1 cellular context compared by ENCODE assay signal in the genomic region with DNA sequence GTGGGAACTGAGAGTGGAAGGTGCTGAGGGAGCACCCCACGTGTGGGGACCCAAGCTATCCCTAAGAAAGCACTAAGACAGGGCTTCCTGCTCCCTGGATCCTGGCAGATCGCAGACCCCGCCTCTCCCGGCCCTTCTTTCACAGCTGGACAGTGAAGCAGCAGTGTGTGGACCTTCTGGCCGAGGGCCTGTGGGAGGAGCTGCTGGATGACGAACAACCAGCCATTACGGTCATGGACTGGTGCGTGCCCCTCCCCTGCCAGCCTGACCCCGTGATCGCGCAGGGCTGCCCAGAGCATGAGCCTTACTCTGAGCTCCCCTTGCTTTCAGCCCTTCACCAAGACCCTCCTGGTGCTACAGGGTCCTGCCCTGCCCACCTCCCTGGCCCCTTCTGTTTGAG.
TF ChIP-seq lines count a peak whose summit lies in the region.

No MANE protein-coding gene starts in this region.

TF ChIP-seq in H1, 55 proteins besides CTCF, POLR2A, EP300 and RAD21 (continued from another document):
- TF ChIP-seq KDM1A (IDR thresholded peaks at IDR 0.05; ENCODE audit: borderline replicate concordance, low read length) (no peak), TBP (IDR thresholded peaks at IDR 0.05; ENCODE audit: low read depth, low read length) (no peak), CEBPB (IDR thresholded peaks at IDR 0.05; ENCODE audit: low read depth, low read length) (no peak), RNF2 (IDR thresholded peaks at IDR 0.05; ENCODE audit: borderline replicate concordance, low read depth, low read length, missing control alignments, poor library complexity, severe bottlenecking) (no peak), BACH1 (IDR thresholded peaks at IDR 0.05; ENCODE audit: low read length) (no peak), POU5F1 (IDR thresholded peaks at IDR 0.05; ENCODE audit: low read depth, low read length) (no peak), SIX5 (IDR thresholded peaks at IDR 0.05; ENCODE audit: low read depth, low read length) (no peak), CBX5 (IDR thresholded peaks at IDR 0.05; ENCODE audit: low read depth, low read length) (no peak), EZH2 (IDR thresholded peaks at IDR 0.05; ENCODE audit: low read depth, low read length, severe bottlenecking) (no peak), SRF (IDR thresholded peaks at IDR 0.05; ENCODE audit: low read depth, low read length) (no peak), NRF1 (IDR thresholded peaks at IDR 0.05; ENCODE audit: low read depth, low read length) (no peak), YY1 (IDR thresholded peaks at IDR 0.05; ENCODE audit: low read depth, low read length) (no peak), CTBP2 (IDR thresholded peaks at IDR 0.05; ENCODE audit: borderline replicate concordance, insufficient read depth, insufficient read length, low read length) (no peak), BRCA1 (IDR thresholded peaks at IDR 0.05; ENCODE audit: low read depth, low read length) (no peak), SIRT6 (IDR thresholded peaks at IDR 0.05; ENCODE audit: low read length) (no peak), POLR2AphosphoS5 (IDR thresholded peaks at IDR 0.05; ENCODE audit: low read depth, low read length) (no peak)
- TF ChIP-seq, protein P1, sequence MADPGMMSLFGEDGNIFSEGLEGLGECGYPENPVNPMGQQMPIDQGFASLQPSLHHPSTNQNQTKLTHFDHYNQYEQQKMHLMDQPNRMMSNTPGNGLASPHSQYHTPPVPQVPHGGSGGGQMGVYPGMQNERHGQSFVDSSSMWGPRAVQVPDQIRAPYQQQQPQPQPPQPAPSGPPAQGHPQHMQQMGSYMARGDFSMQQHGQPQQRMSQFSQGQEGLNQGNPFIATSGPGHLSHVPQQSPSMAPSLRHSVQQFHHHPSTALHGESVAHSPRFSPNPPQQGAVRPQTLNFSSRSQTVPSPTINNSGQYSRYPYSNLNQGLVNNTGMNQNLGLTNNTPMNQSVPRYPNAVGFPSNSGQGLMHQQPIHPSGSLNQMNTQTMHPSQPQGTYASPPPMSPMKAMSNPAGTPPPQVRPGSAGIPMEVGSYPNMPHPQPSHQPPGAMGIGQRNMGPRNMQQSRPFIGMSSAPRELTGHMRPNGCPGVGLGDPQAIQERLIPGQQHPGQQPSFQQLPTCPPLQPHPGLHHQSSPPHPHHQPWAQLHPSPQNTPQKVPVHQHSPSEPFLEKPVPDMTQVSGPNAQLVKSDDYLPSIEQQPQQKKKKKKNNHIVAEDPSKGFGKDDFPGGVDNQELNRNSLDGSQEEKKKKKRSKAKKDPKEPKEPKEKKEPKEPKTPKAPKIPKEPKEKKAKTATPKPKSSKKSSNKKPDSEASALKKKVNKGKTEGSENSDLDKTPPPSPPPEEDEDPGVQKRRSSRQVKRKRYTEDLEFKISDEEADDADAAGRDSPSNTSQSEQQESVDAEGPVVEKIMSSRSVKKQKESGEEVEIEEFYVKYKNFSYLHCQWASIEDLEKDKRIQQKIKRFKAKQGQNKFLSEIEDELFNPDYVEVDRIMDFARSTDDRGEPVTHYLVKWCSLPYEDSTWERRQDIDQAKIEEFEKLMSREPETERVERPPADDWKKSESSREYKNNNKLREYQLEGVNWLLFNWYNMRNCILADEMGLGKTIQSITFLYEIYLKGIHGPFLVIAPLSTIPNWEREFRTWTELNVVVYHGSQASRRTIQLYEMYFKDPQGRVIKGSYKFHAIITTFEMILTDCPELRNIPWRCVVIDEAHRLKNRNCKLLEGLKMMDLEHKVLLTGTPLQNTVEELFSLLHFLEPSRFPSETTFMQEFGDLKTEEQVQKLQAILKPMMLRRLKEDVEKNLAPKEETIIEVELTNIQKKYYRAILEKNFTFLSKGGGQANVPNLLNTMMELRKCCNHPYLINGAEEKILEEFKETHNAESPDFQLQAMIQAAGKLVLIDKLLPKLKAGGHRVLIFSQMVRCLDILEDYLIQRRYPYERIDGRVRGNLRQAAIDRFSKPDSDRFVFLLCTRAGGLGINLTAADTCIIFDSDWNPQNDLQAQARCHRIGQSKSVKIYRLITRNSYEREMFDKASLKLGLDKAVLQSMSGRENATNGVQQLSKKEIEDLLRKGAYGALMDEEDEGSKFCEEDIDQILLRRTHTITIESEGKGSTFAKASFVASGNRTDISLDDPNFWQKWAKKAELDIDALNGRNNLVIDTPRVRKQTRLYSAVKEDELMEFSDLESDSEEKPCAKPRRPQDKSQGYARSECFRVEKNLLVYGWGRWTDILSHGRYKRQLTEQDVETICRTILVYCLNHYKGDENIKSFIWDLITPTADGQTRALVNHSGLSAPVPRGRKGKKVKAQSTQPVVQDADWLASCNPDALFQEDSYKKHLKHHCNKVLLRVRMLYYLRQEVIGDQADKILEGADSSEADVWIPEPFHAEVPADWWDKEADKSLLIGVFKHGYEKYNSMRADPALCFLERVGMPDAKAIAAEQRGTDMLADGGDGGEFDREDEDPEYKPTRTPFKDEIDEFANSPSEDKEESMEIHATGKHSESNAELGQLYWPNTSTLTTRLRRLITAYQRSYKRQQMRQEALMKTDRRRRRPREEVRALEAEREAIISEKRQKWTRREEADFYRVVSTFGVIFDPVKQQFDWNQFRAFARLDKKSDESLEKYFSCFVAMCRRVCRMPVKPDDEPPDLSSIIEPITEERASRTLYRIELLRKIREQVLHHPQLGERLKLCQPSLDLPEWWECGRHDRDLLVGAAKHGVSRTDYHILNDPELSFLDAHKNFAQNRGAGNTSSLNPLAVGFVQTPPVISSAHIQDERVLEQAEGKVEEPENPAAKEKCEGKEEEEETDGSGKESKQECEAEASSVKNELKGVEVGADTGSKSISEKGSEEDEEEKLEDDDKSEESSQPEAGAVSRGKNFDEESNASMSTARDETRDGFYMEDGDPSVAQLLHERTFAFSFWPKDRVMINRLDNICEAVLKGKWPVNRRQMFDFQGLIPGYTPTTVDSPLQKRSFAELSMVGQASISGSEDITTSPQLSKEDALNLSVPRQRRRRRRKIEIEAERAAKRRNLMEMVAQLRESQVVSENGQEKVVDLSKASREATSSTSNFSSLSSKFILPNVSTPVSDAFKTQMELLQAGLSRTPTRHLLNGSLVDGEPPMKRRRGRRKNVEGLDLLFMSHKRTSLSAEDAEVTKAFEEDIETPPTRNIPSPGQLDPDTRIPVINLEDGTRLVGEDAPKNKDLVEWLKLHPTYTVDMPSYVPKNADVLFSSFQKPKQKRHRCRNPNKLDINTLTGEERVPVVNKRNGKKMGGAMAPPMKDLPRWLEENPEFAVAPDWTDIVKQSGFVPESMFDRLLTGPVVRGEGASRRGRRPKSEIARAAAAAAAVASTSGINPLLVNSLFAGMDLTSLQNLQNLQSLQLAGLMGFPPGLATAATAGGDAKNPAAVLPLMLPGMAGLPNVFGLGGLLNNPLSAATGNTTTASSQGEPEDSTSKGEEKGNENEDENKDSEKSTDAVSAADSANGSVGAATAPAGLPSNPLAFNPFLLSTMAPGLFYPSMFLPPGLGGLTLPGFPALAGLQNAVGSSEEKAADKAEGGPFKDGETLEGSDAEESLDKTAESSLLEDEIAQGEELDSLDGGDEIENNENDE (IDR thresholded peaks at IDR 0.05; ENCODE audit: insufficient replicate concordance, low read length) = no peak
- TF ChIP-seq, protein P2, sequence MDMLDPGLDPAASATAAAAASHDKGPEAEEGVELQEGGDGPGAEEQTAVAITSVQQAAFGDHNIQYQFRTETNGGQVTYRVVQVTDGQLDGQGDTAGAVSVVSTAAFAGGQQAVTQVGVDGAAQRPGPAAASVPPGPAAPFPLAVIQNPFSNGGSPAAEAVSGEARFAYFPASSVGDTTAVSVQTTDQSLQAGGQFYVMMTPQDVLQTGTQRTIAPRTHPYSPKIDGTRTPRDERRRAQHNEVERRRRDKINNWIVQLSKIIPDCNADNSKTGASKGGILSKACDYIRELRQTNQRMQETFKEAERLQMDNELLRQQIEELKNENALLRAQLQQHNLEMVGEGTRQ (IDR thresholded peaks at IDR 0.05; ENCODE audit: low read length) = no peak
